In genomic region chr2:12675352-12675795, GRCh38 we compare ENCODE assay signal across 17 cellular contexts. TPM values are rescaled to one million over a fixed set of nuclear protein-coding genes. Genes with fewer than 3 reads are reported as not detected.
A peak's percentile ranks its signal among the peaks of the same experiment; 100 is the strongest.
DNase-seq lines count a peak whose midpoint lies in the region; ATAC-seq, FAIRE-seq and TF ChIP-seq lines count a peak whose summit lies in the region.
"Had no signal": no experiment of that assay in that cellular context is flagged by ENCODE, and none has a peak within 500 bp of the region (broad histone marks: within the 10 kb centered on the region; RNA-seq: fewer than 3 reads in every experiment).

No MANE protein-coding gene starts in this region.

- H3K4me3 Mint-ChIP-seq in natural killer cell treated with Interleukin-12 subunit alpha and Interleukin-12 subunit beta and Interleukin-15 and Interleukin-18, amount 100 ng/mL, for 72 hours: no peak overlapping the region
- H3K4me3 Mint-ChIP-seq: activated B cell treated with CpG ODN at 0.5 μM for 24 hours; CD8-positive, alpha-beta T cell had no signal

- H3K36me3 ChIP-seq in GM23248 (ENCODE audit: low read depth) (no peaks in the 10 kb centered on the region), RWPE2 (ENCODE audit: low read depth) (no peaks in the 10 kb centered on the region), fibroblast of lung (ENCODE audit: control insufficient read depth, insufficient read depth, low read length) (no peaks in the 10 kb centered on the region), pancreas (no peaks in the 10 kb centered on the region)
- H3K36me3 ChIP-seq: ascending aorta, right lobe of liver, SJCRH30 had no signal

- no peak overlapping the region for H3K9ac ChIP-seq in GM23248
- no peak overlapping the region for H3K9ac ChIP-seq in fibroblast of lung (ENCODE audit: insufficient read depth, low read length)

- H3K27ac Mint-ChIP-seq in natural killer cell treated with Interleukin-12 subunit alpha and Interleukin-12 subunit beta and Interleukin-15 and Interleukin-18, amount 100 ng/mL, for 72 hours: no peak overlapping the region
- H3K27ac Mint-ChIP-seq: activated B cell treated with CpG ODN at 0.5 μM for 24 hours; CD8-positive, alpha-beta T cell had no signal

- ATAC-seq in RWPE2 (ENCODE audit: low read depth) (peak; percentile 51; the same call in 1 of the 3 replicates), pancreas (peak; percentile 56 to 78 (median 73)), GM18909 (IDR thresholded peaks at IDR 0.05; ENCODE audit: poor library complexity, unreplicated experiment) (no peak)
- ATAC-seq in natural killer cell treated with Interleukin-12 subunit alpha and Interleukin-12 subunit beta and Interleukin-15 and Interleukin-18, amount 100 ng/mL, for 72 hours: no peak
- ATAC-seq: CD8-positive, alpha-beta T cell had no signal

- no peak overlapping the region for H3K27ac ChIP-seq in GM23248
- H3K27ac ChIP-seq in RWPE2 (ENCODE audit: poor library complexity, severe bottlenecking): no peak overlapping the region
- H3K27ac ChIP-seq in fibroblast of lung (ENCODE audit: insufficient read depth, low read length): no peak overlapping the region
- peak overlapping the region in 2 of 4 donors; percentile 48 to 83 for H3K27ac ChIP-seq in pancreas
- H3K27ac ChIP-seq: ascending aorta, epithelial cell of prostate, right lobe of liver, SJCRH30 had no signal

- H2AFZ ChIP-seq in GM23248 (no peak overlapping the region), fibroblast of lung (ENCODE audit: low read length) (no peak overlapping the region)

- H3K4me2 ChIP-seq in GM23248 (ENCODE audit: unreplicated experiment) (no peak overlapping the region), fibroblast of lung (ENCODE audit: extremely low read depth, insufficient read depth, low read length) (no peak overlapping the region)

- DNase-seq in GM23248 (peak; percentile 61), RWPE2 (ENCODE audit: low spot score) (no peak), fibroblast of lung (ENCODE audit: low read depth in 2 of 2) (peak; percentile 28 to 79), pancreas (peak in 2 of 6 donors; percentile 16 to 49), NAMALWA (ENCODE audit: low spot score) (no peak), G401 (ENCODE audit: low spot score) (no peak)
- no peak for DNase-seq in natural killer cell treated with Interleukin-12 subunit alpha and Interleukin-12 subunit beta and Interleukin-15 and Interleukin-18, amount 100 ng/mL, for 72 hours (ENCODE audit: low spot score)
- DNase-seq: activated B cell treated with CpG ODN at 0.5 μM for 24 hours; activated T-cell treated with anti-CD3 and anti-CD28 coated beads for 4 hours; CD8-positive, alpha-beta T cell; NCI-H1105 treated with DMSO at 0.1 percent for 48 hours; NCI-H524 treated with DMSO at 0.1 percent for 48 hours; right lobe of liver; SJCRH30 had no signal

- no peaks in the 10 kb centered on the region for H3K9me2 ChIP-seq in GM23248 (ENCODE audit: insufficient read depth)

- H3K9me3 Mint-ChIP-seq in natural killer cell treated with Interleukin-12 subunit alpha and Interleukin-12 subunit beta and Interleukin-15 and Interleukin-18, amount 100 ng/mL, for 72 hours: no peaks in the 10 kb centered on the region
- H3K9me3 Mint-ChIP-seq: CD8-positive, alpha-beta T cell had no signal

- H3K27me3 ChIP-seq in GM23248 (replicated peaks; ENCODE audit: insufficient read depth) (no peaks in the 10 kb centered on the region), RWPE2 (ENCODE audit: insufficient read depth, poor library complexity, severe bottlenecking) (no peaks in the 10 kb centered on the region), fibroblast of lung (ENCODE audit: control insufficient read depth, insufficient read depth, low read length) (no peaks in the 10 kb centered on the region), pancreas (no peaks in the 10 kb centered on the region)
- H3K27me3 ChIP-seq: ascending aorta, right lobe of liver, SJCRH30 had no signal

- H3K4me3 ChIP-seq in GM23248: no peak overlapping the region
- H3K4me3 ChIP-seq in RWPE2 (ENCODE audit: severe bottlenecking): no peak overlapping the region
- H3K4me3 ChIP-seq in fibroblast of lung (replicated peaks in 1 of 4; ENCODE audit: control extremely low read depth in 1 of 4, insufficient read depth in 1 of 4, low read depth in 3 of 4, low read length in 4 of 4): no peak overlapping the region
- no peak overlapping the region for H3K4me3 ChIP-seq in pancreas
- H3K4me3 ChIP-seq: ascending aorta, right lobe of liver, SJCRH30 had no signal

- H3F3A ChIP-seq in GM23248 (ENCODE audit: insufficient read depth): no peaks in the 10 kb centered on the region

- no peaks in the 10 kb centered on the region for H3K4me1 ChIP-seq in GM23248 (ENCODE audit: insufficient read depth)
- peaks cover 16% of the 10 kb centered on the region for H3K4me1 ChIP-seq in RWPE2 (ENCODE audit: insufficient read depth, poor library complexity, severe bottlenecking)
- H3K4me1 ChIP-seq in fibroblast of lung (ENCODE audit: control insufficient read depth, extremely low read depth, insufficient read depth, low read length): no peaks in the 10 kb centered on the region
- H3K4me1 ChIP-seq in pancreas: peaks cover 0 to 11% (median 5%) of the 10 kb centered on the region in 3 donors
- H3K4me1 ChIP-seq: ascending aorta, right lobe of liver, SJCRH30 had no signal

- no peaks in the 10 kb centered on the region for H3K4me1 Mint-ChIP-seq in natural killer cell treated with Interleukin-12 subunit alpha and Interleukin-12 subunit beta and Interleukin-15 and Interleukin-18, amount 100 ng/mL, for 72 hours (ENCODE audit: low read depth in 2 of 2)
- H3K4me1 Mint-ChIP-seq: activated B cell treated with CpG ODN at 0.5 μM for 24 hours had no signal

- TF ChIP-seq CTCF in RWPE2 (IDR thresholded peaks at IDR 0.05; ENCODE audit: poor library complexity, severe bottlenecking) (no peak), fibroblast of lung (conservative IDR thresholded peaks at IDR 0.05 in 1 of 2, IDR thresholded peaks at IDR 0.05 in 1 of 2; ENCODE audit: low read depth in 1 of 2, low read length in 2 of 2) (no peak), pancreas (IDR thresholded peaks at IDR 0.05) (no peak)

- H3K79me2 ChIP-seq in GM23248 (ENCODE audit: insufficient read depth): no peaks in the 10 kb centered on the region
- H3K79me2 ChIP-seq in fibroblast of lung (ENCODE audit: control insufficient read depth, insufficient read depth, low read length): no peaks in the 10 kb centered on the region

- H3K36me3 Mint-ChIP-seq in natural killer cell treated with Interleukin-12 subunit alpha and Interleukin-12 subunit beta and Interleukin-15 and Interleukin-18, amount 100 ng/mL, for 72 hours: no peaks in the 10 kb centered on the region
- H3K36me3 Mint-ChIP-seq: CD8-positive, alpha-beta T cell had no signal

- WGBS in GM23248 (ENCODE audit: low coverage in 1 of 2, low lambda C conversion rate in 2 of 2, missing lambda C conversion rate in 2 of 2), 2 experiments: 55 to 68% methylated on average over 6 to 7 of the region's 7 CpGs
- 75 to 78% methylated on average over 6 to 7 of the region's 7 CpGs for WGBS in pancreas, 2 donors

- no peaks in the 10 kb centered on the region for H3K27me3 Mint-ChIP-seq in natural killer cell treated with Interleukin-12 subunit alpha and Interleukin-12 subunit beta and Interleukin-15 and Interleukin-18, amount 100 ng/mL, for 72 hours

- H4K20me1 ChIP-seq in GM23248 (ENCODE audit: insufficient read depth) (no peaks in the 10 kb centered on the region), fibroblast of lung (ENCODE audit: control insufficient read depth, extremely low read depth, insufficient read depth, low read length) (no peaks in the 10 kb centered on the region)

- intact Hi-C loops in pancreas (cut with DNase I): no loop called here

- in situ Hi-C loops in GM23248 (cut with MboI): no loop called here
- in situ Hi-C loops in G401 (cut with HindIII; ENCODE audit: low sequenced_read_pairs): no loop called here

- no peak for FAIRE-seq in pancreas (lab: Jason Lieb, UNC)

- H3K9me3 ChIP-seq in GM23248 (ENCODE audit: low read depth): no peaks in the 10 kb centered on the region
- no peaks in the 10 kb centered on the region for H3K9me3 ChIP-seq in RWPE2 (ENCODE audit: severe bottlenecking)
- H3K9me3 ChIP-seq in fibroblast of lung (ENCODE audit: control insufficient read depth, insufficient read depth, low read depth, low read length): no peaks in the 10 kb centered on the region
- H3K9me3 ChIP-seq in pancreas: no peaks in the 10 kb centered on the region
- H3K9me3 ChIP-seq: ascending aorta, right lobe of liver, SJCRH30 had no signal

RNA-seq across cellular contexts. Expression of gene TRIB2, which starts 41.4 kb away (rescaled TPM):
- 43.8 and 46.9 TPM in 2 replicates for total RNA-seq in GM23248 (2014; rRNA removed; shearing (Covaris generic))
- 31.5 and 32.1 TPM in 2 replicates for polyA plus RNA-seq in GM23248 (2016; fragmentation: Nextera tagmentation; extraction: Ambion mirVana)
- 31.0 and 38.5 TPM in 2 replicates for total RNA-seq in fibroblast of lung
- polyA plus RNA-seq in fibroblast of lung: 23.4 and 26.1 TPM in 2 replicates
- polyA plus RNA-seq in fibroblast of lung (2012): 21.0 and 29.7 TPM in 2 replicates
- 22.2 and 35.6 TPM in 2 replicates for polyA minus RNA-seq in fibroblast of lung (ENCODE audit: low replicate concordance)
- total RNA-seq in pancreas: 10 to 100 TPM in 3 of 6 donors, 1 to 10 TPM in 3; 4.0 to 66.9 (median 8.9) TPM
- polyA plus RNA-seq in pancreas: 10 to 100 TPM; 20.8 to 21.2 TPM
- total RNA-seq in natural killer cell treated with Interleukin-12 subunit alpha and Interleukin-12 subunit beta and Interleukin-15 and Interleukin-18, amount 100 ng/mL, for 72 hours: 10 to 100 TPM in 1 of 2 donors, 1 to 10 TPM in 1; 8.7 to 12.3 TPM
- 5.4 and 10.5 TPM in 2 replicates for total RNA-seq in G401 (2014; rRNA removed; shearing (Covaris generic))

Comparison
In these comparisons a context has a peak if more than half of its experiments do, and no peak if none do; other contexts are left out.
1. DNase-seq: peak in GM23248 (single experiment) and fibroblast of lung (2 of 2); none in RWPE2 (single experiment), NAMALWA (single experiment), natural killer cell treated with Interleukin-12 subunit alpha and Interleukin-12 subunit beta and Interleukin-15 and Interleukin-18, amount 100 ng/mL, for 72 hours (single experiment) and G401 (single experiment).
2. ATAC-seq: peak in RWPE2 (single experiment) and pancreas (4 of 4); none in GM18909 (single experiment) and natural killer cell treated with Interleukin-12 subunit alpha and Interleukin-12 subunit beta and Interleukin-15 and Interleukin-18, amount 100 ng/mL, for 72 hours (0 of 2).